In the genomic region with DNA sequence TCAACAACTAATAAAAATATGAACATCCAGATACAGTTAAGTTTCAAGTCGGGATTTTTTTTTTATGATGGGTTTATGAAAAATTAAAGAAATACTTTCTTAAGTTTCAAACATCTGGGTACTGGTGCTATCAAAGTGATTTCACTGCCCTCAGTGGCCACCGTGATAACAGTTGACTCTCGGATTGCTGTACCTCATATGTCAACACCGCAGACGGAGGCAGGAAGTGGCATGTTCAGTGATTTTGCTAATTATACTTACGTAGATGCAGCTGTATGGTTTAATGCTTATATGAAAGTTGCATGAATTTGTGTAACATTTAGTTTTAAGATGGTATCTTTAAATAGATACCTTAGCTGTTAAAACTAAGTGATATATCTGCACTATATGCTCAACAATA, we compare ENCODE assay signal across 13 cellular contexts. TPM values are rescaled to one million over a fixed set of nuclear protein-coding genes. Genes with fewer than 3 reads are reported as not detected.
A peak's percentile ranks its signal among the peaks of the same experiment; 100 is the strongest.
DNase-seq lines count a peak whose midpoint lies in the region; ATAC-seq, FAIRE-seq and TF ChIP-seq lines count a peak whose summit lies in the region.
"Had no signal": no experiment of that assay in that cellular context is flagged by ENCODE, and none has a peak within 500 bp of the region (broad histone marks: within the 10 kb centered on the region; RNA-seq: fewer than 3 reads in every experiment).

No MANE protein-coding gene starts in this region.

- H3K36me3 Mint-ChIP-seq in activated naive CD4-positive, alpha-beta T cell treated with anti-CD3 and anti-CD28 coated beads, Interleukin-2, amount 50 U/mL, for 72 hours, result no peaks in the 10 kb centered on the region
- peaks cover 44 to 54% of the 10 kb centered on the region in 2 donors for H3K36me3 Mint-ChIP-seq in CD14-positive monocyte

- peaks cover 0 to 2% (median 0%) of the 10 kb centered on the region in 3 donors for H3K27me3 Mint-ChIP-seq in CD14-positive monocyte (ENCODE audit: low read depth in 3 of 3)
- H3K27me3 Mint-ChIP-seq: IgD-negative memory B cell had no signal

- intact Hi-C loops in CD14-positive monocyte (cut with micrococcal nuclease), result no loop called here

- DNase-seq in GM12892 (ENCODE audit: insufficient read length) (no peak), T-helper 2 cell (peak in 4 of 5 experiments; percentile 9 to 92 (median 20)), CD14-positive monocyte (ENCODE audit: low spot score) (no peak), hippocampal formation (lab: John Stamatoyannopoulos, UW) (no peak), EL (no peak)
- no peak for DNase-seq in activated naive CD4-positive, alpha-beta T cell treated with anti-CD3 and anti-CD28 coated beads, Interleukin-2, amount 50 U/mL, for 72 hours (ENCODE audit: low spot score in 2 of 2)
- peak; percentile 38 for DNase-seq in stimulated activated CD4-positive, alpha-beta T cell treated with anti-CD3 and anti-CD28 coated beads, Interleukin-4, amount 100 ng/mL, for 24 hours
- DNase-seq: Caco-2, NCI-H1436, NCI-H524 had no signal

- TF ChIP-seq POLR2A in GM12892 (IDR thresholded peaks at IDR 0.05; ENCODE audit: low read depth, low read length), result no peak

- ATAC-seq in activated naive CD4-positive, alpha-beta T cell treated with anti-CD3 and anti-CD28 coated beads, Interleukin-2, amount 50 U/mL, for 72 hours, result peak; percentile 65 to 89
- ATAC-seq: gastroesophageal sphincter had no signal

- H3K4me3 Mint-ChIP-seq in CD14-positive monocyte, result no peak overlapping the region
- H3K4me3 Mint-ChIP-seq: IgD-negative memory B cell had no signal

- FAIRE-seq in GM12892 (lab: Jason Lieb, UNC), result peak; percentile 53
- FAIRE-seq: bronchial epithelial cell had no signal

- H3K4me1 Mint-ChIP-seq in CD14-positive monocyte, result peaks cover 5% of the 10 kb centered on the region

- H3K9me3 Mint-ChIP-seq in activated naive CD4-positive, alpha-beta T cell treated with anti-CD3 and anti-CD28 coated beads, Interleukin-2, amount 50 U/mL, for 72 hours, result no peaks in the 10 kb centered on the region
- no peaks in the 10 kb centered on the region for H3K9me3 Mint-ChIP-seq in CD14-positive monocyte
- H3K9me3 Mint-ChIP-seq: IgD-negative memory B cell had no signal

- peak overlapping the region; percentile 53 to 66 for H3K27ac Mint-ChIP-seq in activated naive CD4-positive, alpha-beta T cell treated with anti-CD3 and anti-CD28 coated beads, Interleukin-2, amount 50 U/mL, for 72 hours
- H3K27ac Mint-ChIP-seq in CD14-positive monocyte, result peak overlapping the region in 1 of 7 donors; percentile 47

- TF ChIP-seq CTCF in CD14-positive monocyte (IDR thresholded peaks at IDR 0.05), result no peak

RNA-seq across cellular contexts. Expression of a gene that starts 20.8 kb away (rescaled TPM):
- 0.11 TPM for polyA plus RNA-seq in GM12892 (2012; ENCODE audit: missing spikeins)
- 1 to 10 TPM in 1 of 2 donors, under 1 TPM in 1; 0.41 to 2.7 TPM for total RNA-seq in activated naive CD4-positive, alpha-beta T cell treated with anti-CD3 and anti-CD28 coated beads, Interleukin-2, amount 50 U/mL, for 72 hours
- under 1 TPM in 1 of 2 donors, not detected in 1; 0.16 TPM for polyA plus RNA-seq in CD14-positive monocyte

Comparison
In these comparisons a context has a peak if more than half of its experiments do, and no peak if none do; other contexts are left out.
1. DNase-seq: peak in T-helper 2 cell (4 of 5) and stimulated activated CD4-positive, alpha-beta T cell treated with anti-CD3 and anti-CD28 coated beads, Interleukin-4, amount 100 ng/mL, for 24 hours (single experiment); none in GM12892 (single experiment), activated naive CD4-positive, alpha-beta T cell treated with anti-CD3 and anti-CD28 coated beads, Interleukin-2, amount 50 U/mL, for 72 hours (0 of 2), CD14-positive monocyte (single experiment), hippocampal formation (0 of 2) and EL (single experiment).